ENCODE assay signal across 8 cellular contexts in the genomic region with DNA sequence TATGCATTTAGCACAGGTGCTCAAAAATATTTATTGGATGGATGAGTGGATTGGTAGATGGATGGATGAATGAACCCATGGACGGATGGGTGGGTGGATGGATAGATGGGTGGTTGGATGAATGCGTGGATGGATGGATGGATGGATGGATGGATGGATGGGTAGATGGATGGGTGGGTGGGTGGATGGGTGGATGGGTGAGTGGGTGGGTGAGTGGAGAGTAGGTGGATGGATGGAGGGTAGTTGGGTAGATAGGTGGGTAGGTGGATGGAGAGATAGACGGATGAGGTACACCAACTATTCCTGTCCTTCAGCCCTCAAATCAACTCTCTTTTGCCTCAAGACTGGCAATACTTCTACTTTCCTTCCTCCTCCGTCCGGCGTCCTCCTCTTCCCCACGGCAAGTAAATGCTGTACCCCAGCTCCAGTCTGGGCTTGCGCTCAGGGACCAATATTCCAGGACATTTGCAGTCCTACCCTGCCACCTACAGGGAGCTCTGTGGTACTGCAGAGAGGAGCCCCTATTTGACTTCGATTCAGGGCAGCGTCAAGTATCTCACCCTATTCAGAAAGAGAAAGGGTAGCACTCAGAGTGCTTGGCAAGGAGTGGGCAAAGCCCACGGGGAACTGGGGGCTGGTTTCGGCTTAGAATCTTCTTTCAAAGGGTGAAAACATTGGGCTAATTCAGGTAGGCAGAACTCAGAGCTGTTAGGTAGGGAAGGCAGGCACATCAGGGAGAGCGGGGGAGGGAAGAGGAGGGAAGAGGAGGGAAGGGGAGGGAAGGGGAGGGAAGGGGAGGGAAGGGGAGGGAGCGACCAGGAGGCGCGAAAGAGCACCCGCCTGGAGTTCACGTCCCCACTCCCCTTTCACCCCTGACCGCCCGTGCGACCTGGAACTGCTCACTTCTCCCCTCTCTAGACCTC. TPM values are rescaled to one million over a fixed set of nuclear protein-coding genes. Genes with fewer than 3 reads are reported as not detected.
DNase-seq lines count a peak whose midpoint lies in the region; ATAC-seq and TF ChIP-seq lines count a peak whose summit lies in the region.
"Not testable (repeated sequence)": the region's sequence is repeated elsewhere in the genome, so short reads cannot be mapped to it uniquely, and the experiment has no call there.

No MANE protein-coding gene starts in this region.

- H3K4me1 ChIP-seq in CD4-positive, CD25-positive, alpha-beta regulatory T cell (ENCODE audit: control insufficient read depth, insufficient read depth, low read length, poor library complexity, severe bottlenecking): not testable (repeated sequence)

- not testable (repeated sequence) for H3K36me3 ChIP-seq in CD4-positive, CD25-positive, alpha-beta regulatory T cell (ENCODE audit: control insufficient read depth, insufficient read depth, low read length)

- ATAC-seq in CD4-positive, CD25-positive, alpha-beta regulatory T cell (ENCODE audit: low read depth in 2 of 2): peak; percentile 82 to 83
- ATAC-seq in GM19397 (IDR thresholded peaks at IDR 0.05; ENCODE audit: unreplicated experiment) (peak; percentile 44), HG03469 (IDR thresholded peaks at IDR 0.05; ENCODE audit: unreplicated experiment) (peak; percentile 51), left lobe of liver (peak; percentile 95)

- not testable (repeated sequence) for H3K27ac ChIP-seq in CD4-positive, CD25-positive, alpha-beta regulatory T cell (ENCODE audit: insufficient read depth, low read length, poor library complexity, severe bottlenecking); coronary artery

- not testable (repeated sequence) for H3K27me3 ChIP-seq in CD4-positive, CD25-positive, alpha-beta regulatory T cell (ENCODE audit: control insufficient read depth, insufficient read depth, low read length)

- not testable (repeated sequence) for H3K4me3 ChIP-seq in CD4-positive, CD25-positive, alpha-beta regulatory T cell (ENCODE audit: low read depth, low read length); coronary artery

- peaks cover 0 to 15% (median 10%) of the 10 kb centered on the region in 4 donors for H3K4me1 Mint-ChIP-seq in CD4-positive, CD25-positive, alpha-beta regulatory T cell

- not testable (repeated sequence) for H3K36me3 Mint-ChIP-seq in CD4-positive, CD25-positive, alpha-beta regulatory T cell

- H3K9me3 ChIP-seq in CD4-positive, CD25-positive, alpha-beta regulatory T cell (ENCODE audit: control insufficient read depth in 2 of 2, low read length in 2 of 2): not testable (repeated sequence)

- DNase-seq in CD4-positive, CD25-positive, alpha-beta regulatory T cell: peak; percentile 23 to 61 (median 30)
- DNase-seq in NOMO-1 treated with DMSO at 0.1 percent for 48 hours (lab: John Stamatoyannopoulos, UW; ENCODE audit: unreplicated experiment): peak; percentile 35
- peak; percentile 76 for DNase-seq in activated CD8-positive, alpha-beta memory T cell treated with anti-CD3 and anti-CD28 coated beads for 24 hours
- DNase-seq in coronary artery (ENCODE audit: low spot score): not testable (repeated sequence)
- peak; percentile 55 for DNase-seq in left lobe of liver (ENCODE audit: low spot score)
- DNase-seq in stimulated activated CD4-positive, alpha-beta T cell treated with anti-CD3 and anti-CD28 coated beads, Interleukin-2, amount 100 ng/mL, for 24 hours: peak; percentile 39 to 48

- H3K4me3 Mint-ChIP-seq in CD4-positive, CD25-positive, alpha-beta regulatory T cell: not testable (repeated sequence)

- not testable (repeated sequence) for H3K27me3 Mint-ChIP-seq in CD4-positive, CD25-positive, alpha-beta regulatory T cell

- H3K27ac Mint-ChIP-seq in CD4-positive, CD25-positive, alpha-beta regulatory T cell: peak overlapping the region in 1 of 3 donors; percentile 60

- peak; percentile 55 for TF ChIP-seq CTCF in coronary artery (IDR thresholded peaks at IDR 0.05)

- not testable (repeated sequence) for H3K9me3 Mint-ChIP-seq in CD4-positive, CD25-positive, alpha-beta regulatory T cell

RNA-seq across cellular contexts. Expression of gene RPS15A, which starts 30.3 kb away (rescaled TPM):
- total RNA-seq in CD4-positive, CD25-positive, alpha-beta regulatory T cell: 2,539 TPM
- 1,000 to 10,000 TPM; 2,846 to 4,681 (median 4,057) TPM for polyA plus RNA-seq in CD4-positive, CD25-positive, alpha-beta regulatory T cell
- total RNA-seq in left lobe of liver: 375 TPM

RNA-seq across cellular contexts. Expression of gene ARL6IP1, which starts 41.5 kb away (rescaled TPM):
- 110 TPM for total RNA-seq in CD4-positive, CD25-positive, alpha-beta regulatory T cell
- polyA plus RNA-seq in CD4-positive, CD25-positive, alpha-beta regulatory T cell: 100 to 1,000 TPM; 279 to 374 (median 304) TPM
- 93.3 TPM for total RNA-seq in left lobe of liver

Comparison
In these comparisons a context has a peak if more than half of its experiments do, and no peak if none do; other contexts are left out.
1. ATAC-seq: peak in every context shown above with its lines; median percentile 95 in left lobe of liver; 82 in CD4-positive, CD25-positive, alpha-beta regulatory T cell; 51 in HG03469; 44 in GM19397.